In genomic region chr12:100027671-100028070, GRCh38 we compare ENCODE assay signal across 27 cellular contexts. TPM values are rescaled to one million over a fixed set of nuclear protein-coding genes. Genes with fewer than 3 reads are reported as not detected.
"Had no signal": no experiment of that assay in that cellular context is flagged by ENCODE, and none has a peak within 500 bp of the region (broad histone marks: within the 10 kb centered on the region; RNA-seq: fewer than 3 reads in every experiment).

No MANE protein-coding gene starts in this region.

- H3K36me3 ChIP-seq: breast epithelium, cardiac muscle cell, colonic mucosa, gastrocnemius medialis, heart left ventricle, WERI-Rb-1 had no signal

- H3K9me3 ChIP-seq: ascending aorta, breast epithelium, colonic mucosa, gastrocnemius medialis, heart left ventricle had no signal

- H3K27ac ChIP-seq: ascending aorta, breast epithelium, cardiac muscle cell, colonic mucosa, foreskin keratinocyte, gastrocnemius medialis, heart left ventricle, WERI-Rb-1 had no signal

- H3K27me3 ChIP-seq: ascending aorta, breast epithelium, cardiac muscle cell, colonic mucosa, foreskin keratinocyte, gastrocnemius medialis, heart left ventricle had no signal

- DNase-seq: activated B cell treated with CpG ODN at 0.5 μM for 24 hours; activated CD4-positive, alpha-beta memory T cell treated with anti-CD3 and anti-CD28 coated beads, Interleukin-2, amount 10 ng/mL, durations not matched to agents 7 days and 5 days; activated CD4-positive, alpha-beta T cell treated with anti-CD3 and anti-CD28 coated beads, Interleukin-2, amount 10 ng/mL, durations not matched to agents 24 days and 14 days; activated CD8-positive, alpha-beta memory T cell treated with anti-CD3 and anti-CD28 coated beads, Interleukin-2, amount 50 U/mL, for 48 hours; activated gamma-delta T cell; activated naive CD4-positive, alpha-beta T cell; activated naive CD4-positive, alpha-beta T cell treated with anti-CD3 and anti-CD28 coated beads, Interleukin-2, amount 10 ng/mL, durations not matched to agents 7 days and 5 days; activated naive CD8-positive, alpha-beta T cell treated with anti-CD3 and anti-CD28 coated beads, Interleukin-2, amount 10 ng/mL, durations not matched to agents 7 days and 5 days; activated T-cell treated with anti-CD3 and anti-CD28 coated beads for 4 hours; activated T-cell treated with anti-CD3 and anti-CD28 coated beads, Interleukin-2, amount 50 U/mL, for 24 hours; activated T-cell treated with anti-CD3 and anti-CD28 coated beads, Interleukin-2, amount 50 U/mL, for 72 hours; central memory CD4-positive, alpha-beta T cell; cerebellar nuclear complex; colonic mucosa; effector memory CD4-positive, alpha-beta T cell; endodermal cell; foreskin keratinocyte; gastrocnemius medialis; glutamatergic neuron; heart left ventricle; T-helper 1 cell; T-helper 17 cell; T1000; WERI-Rb-1 had no signal

- H3K4me3 ChIP-seq: ascending aorta, breast epithelium, cardiac muscle cell, colonic mucosa, gastrocnemius medialis, heart left ventricle had no signal

- H3K4me1 ChIP-seq: ascending aorta, breast epithelium, colonic mucosa, foreskin keratinocyte, gastrocnemius medialis, heart left ventricle had no signal

RNA-seq across cellular contexts. Expression of gene ANKS1B, which starts 42.9 kb away (rescaled TPM):
- total RNA-seq: activated B cell treated with CpG ODN at 0.5 μM for 24 hours; activated naive CD8-positive, alpha-beta T cell treated with anti-CD3 and anti-CD28 coated beads, Interleukin-2, amount 10 ng/mL, durations not matched to agents 7 days and 5 days had no signal
- polyA plus RNA-seq: foreskin keratinocyte had no signal
